In the genomic region with DNA sequence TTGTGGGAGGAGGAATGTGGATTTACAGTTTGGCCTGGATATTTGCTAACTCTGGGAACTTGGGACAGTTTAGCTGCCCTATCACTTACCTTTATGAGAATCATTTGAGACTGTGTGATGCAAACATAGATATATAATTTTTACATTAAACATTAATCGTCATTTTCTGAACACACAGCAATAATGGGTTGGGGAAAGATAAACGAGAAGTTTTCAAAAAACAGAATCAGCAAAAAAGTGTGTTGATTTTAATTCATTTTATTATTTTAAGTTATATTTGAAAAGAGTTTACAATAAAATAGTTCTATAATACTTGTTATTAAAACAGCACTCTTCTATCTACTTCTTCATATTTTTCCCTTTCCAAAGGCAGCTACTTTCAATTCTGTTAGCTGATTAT, we compare ENCODE assay signal across 7 cellular contexts.
"Had no signal": no experiment of that assay in that cellular context is flagged by ENCODE, and none has a peak within 500 bp of the region (broad histone marks: within the 10 kb centered on the region; RNA-seq: fewer than 3 reads in every experiment).

No MANE protein-coding gene starts in this region.

- H3K36me3 Mint-ChIP-seq: IgD-negative memory B cell had no signal

- H3K4me1 Mint-ChIP-seq: IgD-negative memory B cell had no signal

- H3K27ac Mint-ChIP-seq: IgD-negative memory B cell had no signal

- H3K27ac ChIP-seq: HL-60, KMS-11 had no signal

- FAIRE-seq: HTR-8/SVneo had no signal

- DNase-seq: IMR-90, KBM-7, KG1 had no signal

- H3K4me3 Mint-ChIP-seq: IgD-negative memory B cell had no signal

- H3K9ac ChIP-seq: KMS-11 had no signal

- H3K4me2 ChIP-seq: KMS-11 had no signal
